In the genomic region with DNA sequence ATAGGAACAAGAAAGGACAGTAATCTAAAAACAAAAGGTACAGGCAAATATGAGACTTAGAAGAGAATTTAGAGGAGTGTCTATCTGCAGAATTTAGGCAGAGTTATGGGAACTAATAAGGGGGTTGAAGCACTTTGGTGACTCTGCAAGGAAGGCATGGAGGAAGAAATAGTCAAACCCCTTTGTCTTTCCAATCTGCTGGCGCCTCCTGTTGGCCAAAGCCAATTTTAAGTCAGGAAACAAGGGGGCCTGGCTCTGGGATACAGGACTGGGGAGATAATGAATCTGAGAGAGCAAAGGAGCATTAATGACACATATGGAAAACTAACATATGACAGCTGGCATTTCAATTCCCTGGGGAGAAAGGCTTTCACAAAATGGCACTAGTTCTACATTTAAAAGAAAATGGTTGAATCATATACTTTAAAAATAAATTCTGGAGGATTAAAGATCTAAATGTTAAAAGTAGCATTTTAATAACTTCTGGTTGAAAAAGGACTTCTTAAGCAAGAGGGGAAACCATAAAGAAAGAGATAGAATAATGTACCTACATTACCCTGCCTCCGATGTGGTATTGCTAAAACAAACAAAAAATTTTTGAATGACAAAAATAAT, we compare ENCODE assay signal across 8 cellular contexts. TPM values are rescaled to one million over a fixed set of nuclear protein-coding genes. Genes with fewer than 3 reads are reported as not detected.
DNase-seq lines count a peak whose midpoint lies in the region; FAIRE-seq and TF ChIP-seq lines count a peak whose summit lies in the region.

No MANE protein-coding gene starts in this region.

- no peaks in the 10 kb centered on the region for H3K9me3 ChIP-seq in Loucy (ENCODE audit: insufficient read depth, low read depth, low read length)
- H3K9me3 ChIP-seq in kidney (ENCODE audit: control insufficient read depth in 1 of 2, low read length in 2 of 2): no peaks in the 10 kb centered on the region

- H4K20me1 ChIP-seq in Loucy (ENCODE audit: insufficient read depth, low read length, poor library complexity, severe bottlenecking): no peaks in the 10 kb centered on the region

- no peak overlapping the region for H3K9ac ChIP-seq in Loucy (ENCODE audit: low read depth, low read length, poor library complexity, severe bottlenecking)
- no peak overlapping the region for H3K9ac ChIP-seq in kidney (ENCODE audit: low read length in 2 of 2)

- no peaks in the 10 kb centered on the region for H3K9me2 ChIP-seq in Loucy (replicated peaks; ENCODE audit: low read depth, low read length)

- peaks cover 6% of the 10 kb centered on the region for H3K27me3 Mint-ChIP-seq in activated naive CD4-positive, alpha-beta T cell treated with anti-CD3 and anti-CD28 coated beads for 36 hours (ENCODE audit: low read depth)

- no peaks in the 10 kb centered on the region for H3K4me1 Mint-ChIP-seq in activated naive CD4-positive, alpha-beta T cell treated with anti-CD3 and anti-CD28 coated beads for 36 hours (ENCODE audit: low read depth)

- H3K4me2 ChIP-seq in Loucy (ENCODE audit: low read depth, low read length, poor library complexity, severe bottlenecking): no peak overlapping the region

- no peaks in the 10 kb centered on the region for H3K27me3 ChIP-seq in Loucy (ENCODE audit: insufficient read depth, low read length, poor library complexity, severe bottlenecking)

- CTCF ChIA-PET in activated naive CD4-positive, alpha-beta T cell treated with anti-CD3 and anti-CD28 coated beads for 36 hours (lab: Charles Lee): interaction anchor here (1.3 kb wide), 1 partner anchor 84 kb away, joined by 4 read pairs; no protein-coding TSS in a partner anchor

- H3K4me3 ChIP-seq in Loucy (ENCODE audit: low read length, poor library complexity, severe bottlenecking) (no peak overlapping the region), kidney (ENCODE audit: low read length in 2 of 2) (no peak overlapping the region)

- H3K4me1 ChIP-seq in Loucy (ENCODE audit: insufficient read depth, low read length, poor library complexity, severe bottlenecking) (no peaks in the 10 kb centered on the region), kidney (ENCODE audit: control insufficient read depth in 1 of 2, insufficient read depth in 1 of 2, low read depth in 1 of 2, low read length in 2 of 2) (peaks cover 2 to 9% of the 10 kb centered on the region in 2 donors)

- H3K36me3 Mint-ChIP-seq in activated naive CD4-positive, alpha-beta T cell treated with anti-CD3 and anti-CD28 coated beads for 36 hours (ENCODE audit: low read depth): no peaks in the 10 kb centered on the region

- no peak overlapping the region for H3K27ac Mint-ChIP-seq in activated naive CD4-positive, alpha-beta T cell treated with anti-CD3 and anti-CD28 coated beads for 36 hours

- intact Hi-C loops in activated naive CD4-positive, alpha-beta T cell treated with anti-CD3 and anti-CD28 coated beads for 36 hours (cut with micrococcal nuclease): loop anchor here (1.0 to 5.0 kb wide), 4 partner anchors 48 to 306 kb away; a partner anchor contains a TSS
- intact Hi-C loops in kidney (cut with DNase I): no loop called here

- H3K9me3 Mint-ChIP-seq in activated naive CD4-positive, alpha-beta T cell treated with anti-CD3 and anti-CD28 coated beads for 36 hours: no peaks in the 10 kb centered on the region

- H3K36me3 ChIP-seq in Loucy (ENCODE audit: insufficient read depth, low read length) (no peaks in the 10 kb centered on the region), kidney (ENCODE audit: control insufficient read depth in 1 of 2, insufficient read depth in 2 of 2, low read length in 2 of 2) (no peaks in the 10 kb centered on the region)

- H2AFZ ChIP-seq in Loucy (ENCODE audit: low read length): no peak overlapping the region; the same call in 1 of the 2 replicates

- no peaks in the 10 kb centered on the region for H3F3A ChIP-seq in Loucy (ENCODE audit: low read depth)

- TF ChIP-seq CTCF in Loucy (conservative IDR thresholded peaks at IDR 0.05; ENCODE audit: low read length) (peak; percentile 85), kidney (IDR thresholded peaks at IDR 0.05; ENCODE audit: borderline replicate concordance, extremely low read depth, insufficient read depth) (peak; percentile 51)

- H3K4me3 Mint-ChIP-seq in activated naive CD4-positive, alpha-beta T cell treated with anti-CD3 and anti-CD28 coated beads for 36 hours: no peak overlapping the region

- H3K79me2 ChIP-seq in Loucy (ENCODE audit: insufficient read depth, low read length): no peaks in the 10 kb centered on the region

- peak; percentile 70 for DNase-seq in activated naive CD4-positive, alpha-beta T cell treated with anti-CD3 and anti-CD28 coated beads for 36 hours
- no peak for DNase-seq in activated naive CD4-positive, alpha-beta T cell treated with Interleukin-2 at 50 U/mL for 16 hours
- DNase-seq in activated T-cell treated with anti-CD3 and anti-CD28 coated beads, Interleukin-2, amount 50 U/mL, for 48 hours: peak; percentile 65 to 69
- no peak for DNase-seq in kidney
- no peak for DNase-seq in NCI-H1930 (lab: John Stamatoyannopoulos, UW)
- no peak for DNase-seq in cortex of kidney (lab: John Stamatoyannopoulos, UW)
- DNase-seq in SKM-1 (lab: John Stamatoyannopoulos, UW; ENCODE audit: unreplicated experiment): no peak

- H3K27ac ChIP-seq in kidney (ENCODE audit: low read depth in 2 of 2, low read length in 2 of 2): no peak overlapping the region

- no peak for FAIRE-seq in kidney (lab: Jason Lieb, UNC)

RNA-seq across cellular contexts. Expression of a gene that starts 48.5 kb away (rescaled TPM):
- under 1 TPM; 0.62 to 0.86 TPM for total RNA-seq in activated naive CD4-positive, alpha-beta T cell treated with anti-CD3 and anti-CD28 coated beads for 36 hours
- total RNA-seq in kidney: 40.8 TPM
- polyA plus RNA-seq in kidney (ENCODE audit: insufficient read depth, low read depth, low replicate concordance): 189 TPM

Comparison
In these comparisons a context has a peak if more than half of its experiments do, and no peak if none do; other contexts are left out.
1. DNase-seq: peak in activated naive CD4-positive, alpha-beta T cell treated with anti-CD3 and anti-CD28 coated beads for 36 hours (single experiment) and activated T-cell treated with anti-CD3 and anti-CD28 coated beads, Interleukin-2, amount 50 U/mL, for 48 hours (2 of 2); none in activated naive CD4-positive, alpha-beta T cell treated with Interleukin-2 at 50 U/mL for 16 hours (single experiment), kidney (single experiment), NCI-H1930 (0 of 2), cortex of kidney (single experiment) and SKM-1 (single experiment).
2. RNA of a gene that starts 48.5 kb away (total RNA-seq): 40.8 TPM in kidney (single experiment); 0.62 to 0.86 TPM in activated naive CD4-positive, alpha-beta T cell treated with anti-CD3 and anti-CD28 coated beads for 36 hours; every median in the first group is over 10 times any median in the second.